8 cellular contexts compared by ENCODE assay signal in genomic region chr17:81859906-81860755, GRCh38. TPM values are rescaled to one million over a fixed set of nuclear protein-coding genes. Genes with fewer than 3 reads are reported as not detected.
DNase-seq lines count a peak whose midpoint lies in the region; ATAC-seq lines count a peak whose summit lies in the region.

TSS of gene P4HB (minus strand) at chr17:81860535. CDS start at chr17:81860471, 64 bp downstream.

- no peak for ATAC-seq in activated CD4-positive, alpha-beta T cell treated with anti-CD3 and anti-CD28 coated beads for 36 hours
- ATAC-seq in HG03521 (IDR thresholded peaks at IDR 0.05; ENCODE audit: unreplicated experiment) (peak; percentile 76), right cardiac atrium (peak in 1 of 2 donors; percentile 0), GM18520 (IDR thresholded peaks at IDR 0.05; ENCODE audit: unreplicated experiment) (no peak)
- ATAC-seq in activated naive CD4-positive, alpha-beta T cell treated with anti-CD3 and anti-CD28 coated beads, Interleukin-2, amount 50 U/mL, for 72 hours = no peak

- H3K4me1 Mint-ChIP-seq in activated CD4-positive, alpha-beta T cell treated with anti-CD3 and anti-CD28 coated beads for 36 hours = peaks cover 47% of the 10 kb centered on the region

- peaks cover 63% of the 10 kb centered on the region for H3K36me3 Mint-ChIP-seq in activated CD4-positive, alpha-beta T cell treated with anti-CD3 and anti-CD28 coated beads for 36 hours (ENCODE audit: low read depth)
- H3K36me3 Mint-ChIP-seq in activated naive CD4-positive, alpha-beta T cell treated with anti-CD3 and anti-CD28 coated beads, Interleukin-2, amount 50 U/mL, for 72 hours = peaks cover 28 to 48% of the 10 kb centered on the region in 2 donors

- peak within 1 kb of the TSS; percentile 99 for H3K4me3 Mint-ChIP-seq in activated CD4-positive, alpha-beta T cell treated with anti-CD3 and anti-CD28 coated beads for 36 hours

- no peaks in the 10 kb centered on the region for H3K9me3 ChIP-seq in right cardiac atrium (ENCODE audit: control insufficient read depth, low read length)

- H3K4me3 ChIP-seq in right cardiac atrium (ENCODE audit: low read length) (peak within 1 kb of the TSS; percentile 92), skeletal muscle cell (ENCODE audit: low read depth, low read length) (peak within 1 kb of the TSS; percentile 93)

- peak within 1 kb of the TSS; percentile 90 for H3K27ac ChIP-seq in right cardiac atrium (ENCODE audit: low read length)

- no peaks in the 10 kb centered on the region for H3K9me3 Mint-ChIP-seq in activated CD4-positive, alpha-beta T cell treated with anti-CD3 and anti-CD28 coated beads for 36 hours (ENCODE audit: low read depth)
- H3K9me3 Mint-ChIP-seq in activated naive CD4-positive, alpha-beta T cell treated with anti-CD3 and anti-CD28 coated beads, Interleukin-2, amount 50 U/mL, for 72 hours = no peaks in the 10 kb centered on the region

- no peak for DNase-seq in activated CD4-positive, alpha-beta T cell treated with anti-CD3 and anti-CD28 coated beads for 36 hours
- DNase-seq in activated CD4-positive, alpha-beta T cell treated with anti-CD3 and anti-CD28 coated beads, Interleukin-2, amount 50 U/mL, for 1 hour = no peak
- peak in 1 of 2 donors; percentile 95 for DNase-seq in activated naive CD4-positive, alpha-beta T cell treated with anti-CD3 and anti-CD28 coated beads, Interleukin-2, amount 50 U/mL, for 72 hours (ENCODE audit: low spot score in 2 of 2)
- DNase-seq in right cardiac atrium = peak in 2 of 3 donors; percentile 35 to 99
- DNase-seq in skeletal muscle cell (ENCODE audit: low read depth) = no peak
- no peak for DNase-seq in DMS114 treated with DMSO at 0.1 percent for 48 hours (lab: John Stamatoyannopoulos, UW; ENCODE audit: unreplicated experiment)

- intact Hi-C loops in activated CD4-positive, alpha-beta T cell treated with anti-CD3 and anti-CD28 coated beads for 36 hours (cut with DNase I, micrococcal nuclease) = loop anchor here (1.0 to 2.0 kb wide), 20 partner anchors 10 to 621 kb away; partner anchors contain the start of genes ALYREF (in 2 of the 2), ANAPC11 (in 2 of the 2), CCDC137 (in 2 of the 2) and OXLD1 (in 2 of the 2)
- intact Hi-C loops in right cardiac atrium (cut with DNase I) = no loop called here

- CTCF ChIA-PET in activated CD4-positive, alpha-beta T cell treated with anti-CD3 and anti-CD28 coated beads for 36 hours (lab: Charles Lee) = interaction anchor here (0.5 to 1.6 kb wide), 2 partner anchors 10 kb away, joined by 3 to 6 read pairs; no protein-coding TSS in a partner anchor

- H3K27ac Mint-ChIP-seq in activated CD4-positive, alpha-beta T cell treated with anti-CD3 and anti-CD28 coated beads for 36 hours = peak within 1 kb of the TSS; percentile 98
- H3K27ac Mint-ChIP-seq in activated naive CD4-positive, alpha-beta T cell treated with anti-CD3 and anti-CD28 coated beads, Interleukin-2, amount 50 U/mL, for 72 hours = peak within 1 kb of the TSS; percentile 96 to 98

- WGBS in right cardiac atrium = under 1% methylated on average over 95 of the region's 95 CpGs

- POLR2A ChIA-PET in activated CD4-positive, alpha-beta T cell treated with anti-CD3 and anti-CD28 coated beads for 36 hours (lab: Charles Lee) = interaction anchor here (0.6 to 1.0 kb wide), 2 partner anchors 12 to 13 kb away, joined by 3 read pairs; no protein-coding TSS in a partner anchor

- no peaks in the 10 kb centered on the region for H3K27me3 Mint-ChIP-seq in activated CD4-positive, alpha-beta T cell treated with anti-CD3 and anti-CD28 coated beads for 36 hours

- no peaks in the 10 kb centered on the region for H3K27me3 ChIP-seq in right cardiac atrium (ENCODE audit: control insufficient read depth, insufficient read depth)

- H3K4me1 ChIP-seq in right cardiac atrium (ENCODE audit: control insufficient read depth, insufficient read depth, low read length) = peaks cover 6% of the 10 kb centered on the region

RNA-seq across cellular contexts. Expression of gene P4HB, which starts in this region (rescaled TPM):
- 100 to 1,000 TPM; 414 to 578 TPM for total RNA-seq in activated CD4-positive, alpha-beta T cell treated with anti-CD3 and anti-CD28 coated beads for 36 hours
- 100 to 1,000 TPM; 382 to 460 TPM for total RNA-seq in activated naive CD4-positive, alpha-beta T cell treated with anti-CD3 and anti-CD28 coated beads, Interleukin-2, amount 50 U/mL, for 72 hours
- total RNA-seq in right cardiac atrium = 100 to 1,000 TPM; 272 to 375 (median 350) TPM
- 278 TPM for polyA plus RNA-seq in right cardiac atrium

Comparison
In these comparisons a context has a peak if more than half of its experiments do, and no peak if none do; other contexts are left out.
1. DNase-seq: peak in right cardiac atrium (2 of 3); none in activated CD4-positive, alpha-beta T cell treated with anti-CD3 and anti-CD28 coated beads for 36 hours (single experiment), activated CD4-positive, alpha-beta T cell treated with anti-CD3 and anti-CD28 coated beads, Interleukin-2, amount 50 U/mL, for 1 hour (single experiment), skeletal muscle cell (single experiment) and DMS114 treated with DMSO at 0.1 percent for 48 hours (single experiment).
2. intact Hi-C loops: an anchor here in activated CD4-positive, alpha-beta T cell treated with anti-CD3 and anti-CD28 coated beads for 36 hours (1.0 to 2.0 kb wide); none called in right cardiac atrium.